8 cellular contexts compared by ENCODE assay signal in genomic region chr18:59005266-59005665, GRCh38.
A peak's percentile ranks its signal among the peaks of the same experiment; 100 is the strongest.
DNase-seq lines count a peak whose midpoint lies in the region; ATAC-seq and TF ChIP-seq lines count a peak whose summit lies in the region.

No MANE protein-coding gene starts in this region.

- TF ChIP-seq POLR2A in breast epithelium (IDR thresholded peaks at IDR 0.05) = no peak

- H3K27ac ChIP-seq in breast epithelium (peak overlapping the region; percentile 67 to 78), cingulate gyrus (ENCODE audit: low read depth, low read length) (peak overlapping the region; percentile 3), lower lobe of right lung (peak overlapping the region; percentile 64), aorta (ENCODE audit: low read depth in 1 of 2, low read length in 2 of 2) (peak overlapping the region; percentile 38 to 78)

- H3K36me3 Mint-ChIP-seq in MCF 10A (ENCODE audit: insufficient read depth, unreplicated experiment) = no peaks in the 10 kb centered on the region
- no peaks in the 10 kb centered on the region for H3K36me3 Mint-ChIP-seq in activated CD8-positive, alpha-beta T cell treated with anti-CD3 and anti-CD28 coated beads, Interleukin-2, amount 10 ng/mL, durations not matched to agents 7 days and 5 days (ENCODE audit: low read depth)

- no peak overlapping the region for H3K4me3 Mint-ChIP-seq in MCF 10A (ENCODE audit: unreplicated experiment)
- no peak overlapping the region for H3K4me3 Mint-ChIP-seq in activated CD8-positive, alpha-beta T cell treated with anti-CD3 and anti-CD28 coated beads, Interleukin-2, amount 10 ng/mL, durations not matched to agents 7 days and 5 days

- no peaks in the 10 kb centered on the region for H3K27me3 Mint-ChIP-seq in MCF 10A (ENCODE audit: insufficient read depth, unreplicated experiment)
- H3K27me3 Mint-ChIP-seq in activated CD8-positive, alpha-beta T cell treated with anti-CD3 and anti-CD28 coated beads, Interleukin-2, amount 10 ng/mL, durations not matched to agents 7 days and 5 days (ENCODE audit: low read depth) = peaks cover 2% of the 10 kb centered on the region

- H3K9me3 ChIP-seq in breast epithelium (no peaks in the 10 kb centered on the region), lower lobe of right lung (no peaks in the 10 kb centered on the region), aorta (ENCODE audit: control insufficient read depth, low read length) (no peaks in the 10 kb centered on the region)

- no peaks in the 10 kb centered on the region for H3K4me1 ChIP-seq in breast epithelium
- H3K4me1 ChIP-seq in lower lobe of right lung = peaks cover 5% of the 10 kb centered on the region
- no peaks in the 10 kb centered on the region for H3K4me1 ChIP-seq in aorta (ENCODE audit: control insufficient read depth in 1 of 2, insufficient read depth in 2 of 2, low read length in 2 of 2)

- H3K36me3 ChIP-seq in breast epithelium = no peaks in the 10 kb centered on the region
- no peaks in the 10 kb centered on the region for H3K36me3 ChIP-seq in lower lobe of right lung
- no peaks in the 10 kb centered on the region for H3K36me3 ChIP-seq in aorta (ENCODE audit: control insufficient read depth in 1 of 2, insufficient read depth in 2 of 2, low read length in 1 of 2)

- H3K4me1 Mint-ChIP-seq in MCF 10A (ENCODE audit: insufficient read depth, unreplicated experiment) = peaks cover 6% of the 10 kb centered on the region
- H3K4me1 Mint-ChIP-seq in activated CD8-positive, alpha-beta T cell treated with anti-CD3 and anti-CD28 coated beads, Interleukin-2, amount 10 ng/mL, durations not matched to agents 7 days and 5 days (ENCODE audit: low read depth) = no peaks in the 10 kb centered on the region

- 25% methylated on average over 3 of the region's 3 CpGs for WGBS in aorta, 2 donors

- POLR2A ChIA-PET in MCF 10A (lab: Yijun Ruan, JAX) = no interaction called here
- POLR2A ChIA-PET in activated CD8-positive, alpha-beta T cell treated with anti-CD3 and anti-CD28 coated beads, Interleukin-2, amount 10 ng/mL, durations not matched to agents 7 days and 5 days (lab: Charles Lee) = no interaction called here

- TF ChIP-seq CTCF in breast epithelium (IDR thresholded peaks at IDR 0.05) (no peak), MCF 10A (IDR thresholded peaks at IDR 0.05; ENCODE audit: unreplicated experiment) (no peak), lower lobe of right lung (IDR thresholded peaks at IDR 0.05) (no peak)

- CTCF ChIA-PET in MCF 10A (lab: Yijun Ruan, JAX) = no interaction called here
- CTCF ChIA-PET in activated CD8-positive, alpha-beta T cell treated with anti-CD3 and anti-CD28 coated beads, Interleukin-2, amount 10 ng/mL, durations not matched to agents 7 days and 5 days (lab: Charles Lee) = no interaction called here

- intact Hi-C loops in breast epithelium (cut with DNase I; ENCODE audit: low total_unique reads) = no loop called here
- intact Hi-C loops in MCF 10A (cut with micrococcal nuclease) = no loop called here
- intact Hi-C loops in lower lobe of right lung (cut with DNase I) = no loop called here
- intact Hi-C loops in aorta (cut with DNase I) = loop anchor here in 1 of 2 donors (2.0 kb wide), 2 partner anchors 18 to 48 kb away; no protein-coding TSS in a partner anchor

- no peaks in the 10 kb centered on the region for H3K9me3 Mint-ChIP-seq in MCF 10A (ENCODE audit: unreplicated experiment)
- H3K9me3 Mint-ChIP-seq in activated CD8-positive, alpha-beta T cell treated with anti-CD3 and anti-CD28 coated beads, Interleukin-2, amount 10 ng/mL, durations not matched to agents 7 days and 5 days (ENCODE audit: insufficient read depth) = no peaks in the 10 kb centered on the region

- ATAC-seq in lower lobe of right lung (peak in 1 of 2 donors; percentile 50), aorta (ENCODE audit: low FRiP score) (peak; percentile 71), HG02759 (IDR thresholded peaks at IDR 0.05; ENCODE audit: unreplicated experiment) (no peak), HG03439 (IDR thresholded peaks at IDR 0.05; ENCODE audit: unreplicated experiment) (no peak)
- ATAC-seq in activated CD8-positive, alpha-beta T cell treated with anti-CD3 and anti-CD28 coated beads, Interleukin-2, amount 10 ng/mL, durations not matched to agents 7 days and 5 days = no peak

- H3K4me3 ChIP-seq in breast epithelium (no peak overlapping the region), lower lobe of right lung (no peak overlapping the region), aorta (ENCODE audit: low read length in 2 of 2) (no peak overlapping the region)

- no peak overlapping the region for H3K27ac Mint-ChIP-seq in MCF 10A (ENCODE audit: low read depth, unreplicated experiment)
- H3K27ac Mint-ChIP-seq in activated CD8-positive, alpha-beta T cell treated with anti-CD3 and anti-CD28 coated beads, Interleukin-2, amount 10 ng/mL, durations not matched to agents 7 days and 5 days = no peak overlapping the region

- H3K27me3 ChIP-seq in breast epithelium = no peaks in the 10 kb centered on the region
- no peaks in the 10 kb centered on the region for H3K27me3 ChIP-seq in lower lobe of right lung (ENCODE audit: low read depth)
- no peaks in the 10 kb centered on the region for H3K27me3 ChIP-seq in aorta (ENCODE audit: control insufficient read depth in 1 of 2, insufficient read depth in 2 of 2, low read length in 1 of 2)

- BruUV-seq in MCF 10A (replicated peaks; lab: Mats Ljungman, UMichigan) = no TSS peak

- DNase-seq in breast epithelium (ENCODE audit: low spot score in 2 of 2) (peak in 1 of 2 donors; percentile 62), MCF 10A (ENCODE audit: unreplicated experiment) (no peak), lower lobe of right lung (no peak), aorta (peak in 1 of 2 donors; percentile 84)
- DNase-seq in activated CD8-positive, alpha-beta T cell treated with anti-CD3 and anti-CD28 coated beads, Interleukin-2, amount 10 ng/mL, durations not matched to agents 7 days and 5 days = no peak

Comparison
In these comparisons a context has a peak if more than half of its experiments do, and no peak if none do; other contexts are left out.
1. H3K27ac ChIP-seq: peak in every context shown above with its lines; median percentile 72 in breast epithelium; 64 in lower lobe of right lung; 58 in aorta; 3 in cingulate gyrus.